In genomic region chr13:103325675-103326074, GRCh38 we compare ENCODE assay signal across 15 cellular contexts.
"Had no signal": no experiment of that assay in that cellular context is flagged by ENCODE, and none has a peak within 500 bp of the region (broad histone marks: within the 10 kb centered on the region; RNA-seq: fewer than 3 reads in every experiment).

No MANE protein-coding gene starts in this region.

- H3K4me3 ChIP-seq: coronary artery, heart right ventricle, mucosa of descending colon, right atrium auricular region, sigmoid colon, skin epidermis had no signal

- H3K4me3 Mint-ChIP-seq: naive thymus-derived CD8-positive, alpha-beta T cell had no signal

- H3K4me1 ChIP-seq: heart right ventricle, right atrium auricular region, sigmoid colon had no signal

- H3K27me3 Mint-ChIP-seq: naive thymus-derived CD8-positive, alpha-beta T cell had no signal

- H3K36me3 Mint-ChIP-seq: naive thymus-derived CD8-positive, alpha-beta T cell had no signal

- H3K9me3 ChIP-seq: mucosa of descending colon, right atrium auricular region, sigmoid colon had no signal

- H3K27me3 ChIP-seq: heart right ventricle, right atrium auricular region, sigmoid colon had no signal

- H3K27ac Mint-ChIP-seq: naive thymus-derived CD8-positive, alpha-beta T cell had no signal

- H3K4me1 Mint-ChIP-seq: naive thymus-derived CD8-positive, alpha-beta T cell had no signal

- ATAC-seq: heart right ventricle; left lobe of liver; mucosa of descending colon; naive thymus-derived CD8-positive, alpha-beta T cell had no signal

- H3K27ac ChIP-seq: coronary artery, heart right ventricle, right atrium auricular region, sigmoid colon, skin epidermis had no signal

- H3K36me3 ChIP-seq: heart right ventricle, right atrium auricular region, sigmoid colon had no signal

- DNase-seq: effector CD4-positive, alpha-beta T cell; heart right ventricle; islet precursor cell; mammary epithelial cell; mucosa of descending colon; naive thymus-derived CD8-positive, alpha-beta T cell; posterior cingulate gyrus; sigmoid colon; stimulated activated CD4-positive, alpha-beta T cell treated with anti-CD3 and anti-CD28 coated beads, Interleukin-2, amount 100 ng/mL, for 24 hours; stimulated activated CD4-positive, alpha-beta T cell treated with anti-CD3 and anti-CD28 coated beads, Interleukin-4, amount 100 ng/mL, for 4 hours; stimulated activated naive CD4-positive, alpha-beta T cell had no signal
